ENCODE assay signal across 1 cellular context in the genomic region with DNA sequence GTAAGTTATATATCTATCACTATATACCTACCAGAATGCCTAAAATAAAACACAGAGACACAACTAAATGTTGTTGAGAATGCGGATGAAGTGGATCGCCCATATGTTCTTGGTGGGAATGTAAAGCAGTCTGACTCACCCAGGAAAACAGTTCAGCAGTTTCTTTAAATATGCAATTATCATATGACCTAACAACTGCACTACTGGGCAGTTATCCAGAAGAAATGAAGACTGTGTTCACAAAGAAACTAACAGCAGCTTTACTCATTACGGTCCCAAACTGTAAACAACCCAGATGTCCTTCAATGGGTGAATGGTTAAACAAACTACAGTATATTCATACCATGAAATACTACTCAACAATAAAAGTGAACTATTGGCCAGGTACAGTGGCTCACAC.
A peak's percentile ranks its signal among the peaks of the same experiment; 100 is the strongest.
TF ChIP-seq lines count a peak whose summit lies in the region.

No MANE protein-coding gene starts in this region.

TF ChIP-seq in HepG2, 621 proteins besides CTCF, POLR2A, EP300 and RAD21 (continued from another document):
- TF ChIP-seq TFE3 (CRISPR knock-in tag; IDR thresholded peaks at IDR 0.05), result peak; percentile 44; the same call in 1 of the 2 replicates
- TF ChIP-seq, protein P1, sequence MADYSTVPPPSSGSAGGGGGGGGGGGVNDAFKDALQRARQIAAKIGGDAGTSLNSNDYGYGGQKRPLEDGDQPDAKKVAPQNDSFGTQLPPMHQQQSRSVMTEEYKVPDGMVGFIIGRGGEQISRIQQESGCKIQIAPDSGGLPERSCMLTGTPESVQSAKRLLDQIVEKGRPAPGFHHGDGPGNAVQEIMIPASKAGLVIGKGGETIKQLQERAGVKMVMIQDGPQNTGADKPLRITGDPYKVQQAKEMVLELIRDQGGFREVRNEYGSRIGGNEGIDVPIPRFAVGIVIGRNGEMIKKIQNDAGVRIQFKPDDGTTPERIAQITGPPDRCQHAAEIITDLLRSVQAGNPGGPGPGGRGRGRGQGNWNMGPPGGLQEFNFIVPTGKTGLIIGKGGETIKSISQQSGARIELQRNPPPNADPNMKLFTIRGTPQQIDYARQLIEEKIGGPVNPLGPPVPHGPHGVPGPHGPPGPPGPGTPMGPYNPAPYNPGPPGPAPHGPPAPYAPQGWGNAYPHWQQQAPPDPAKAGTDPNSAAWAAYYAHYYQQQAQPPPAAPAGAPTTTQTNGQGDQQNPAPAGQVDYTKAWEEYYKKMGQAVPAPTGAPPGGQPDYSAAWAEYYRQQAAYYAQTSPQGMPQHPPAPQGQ (CRISPR knock-in tag; IDR thresholded peaks at IDR 0.05; ENCODE audit: borderline replicate concordance), result no peak
- peak; percentile 27; the same call in 1 of the 2 replicates for TF ChIP-seq SOX5 (CRISPR knock-in tag; IDR thresholded peaks at IDR 0.05; ENCODE audit: borderline replicate concordance)
- TF ChIP-seq NR2F2 (IDR thresholded peaks at IDR 0.05; ENCODE audit: borderline replicate concordance, low read depth), result no peak
- TF ChIP-seq, protein P2, sequence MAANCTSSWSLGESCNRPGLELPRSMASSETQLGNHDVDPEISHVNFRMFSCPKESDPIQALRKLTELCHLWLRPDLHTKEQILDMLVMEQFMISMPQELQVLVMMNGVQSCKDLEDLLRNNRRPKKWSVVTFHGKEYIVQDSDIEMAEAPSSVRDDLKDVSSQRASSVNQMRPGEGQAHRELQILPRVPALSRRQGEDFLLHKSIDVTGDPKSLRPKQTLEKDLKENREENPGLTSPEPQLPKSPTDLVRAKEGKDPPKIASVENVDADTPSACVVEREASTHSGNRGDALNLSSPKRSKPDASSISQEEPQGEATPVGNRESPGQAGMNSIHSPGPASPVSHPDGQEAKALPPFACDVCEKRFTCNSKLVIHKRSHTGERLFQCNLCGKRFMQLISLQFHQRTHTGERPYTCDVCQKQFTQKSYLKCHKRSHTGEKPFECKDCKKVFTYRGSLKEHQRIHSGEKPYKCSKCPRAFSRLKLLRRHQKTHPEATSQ (CRISPR knock-in tag; IDR thresholded peaks at IDR 0.05; ENCODE audit: borderline replicate concordance), result no peak
